ENCODE assay signal across 24 cellular contexts in genomic region chr4:121653214-121653613, GRCh38.
"Had no signal": no experiment of that assay in that cellular context is flagged by ENCODE, and none has a peak within 500 bp of the region (broad histone marks: within the 10 kb centered on the region; RNA-seq: fewer than 3 reads in every experiment).

No MANE protein-coding gene starts in this region.

- H3K4me3 ChIP-seq: coronary artery, dorsolateral prefrontal cortex, esophagus muscularis mucosa, gastroesophageal sphincter, heart right ventricle, left lung, lower lobe of right lung, mucosa of descending colon had no signal

- ATAC-seq: foreskin keratinocyte, gastroesophageal sphincter, heart right ventricle, left cardiac atrium, left lung, left ventricle myocardium superior, lower lobe of right lung, mucosa of descending colon had no signal

- H3K27ac ChIP-seq: coronary artery, dorsolateral prefrontal cortex, esophagus muscularis mucosa, foreskin keratinocyte, gastroesophageal sphincter, heart right ventricle, left lung, lower lobe of right lung had no signal

- DNase-seq: dermis blood vessel endothelial cell; dorsolateral prefrontal cortex; effector CD4-positive, alpha-beta T cell; effector memory CD4-positive, alpha-beta T cell; foreskin keratinocyte; glutamatergic neuron; head of caudate nucleus; heart right ventricle; hippocampal formation; left cardiac atrium; left lung; left ventricle myocardium superior; lower lobe of right lung; mesenchymal stem cell; mucosa of descending colon had no signal

- H3K36me3 Mint-ChIP-seq: mesothelial cell of epicardium had no signal

- H3K27me3 ChIP-seq: esophagus muscularis mucosa, gastroesophageal sphincter, heart right ventricle, left lung had no signal

- H3K4me1 ChIP-seq: foreskin keratinocyte, left lung, lower lobe of right lung had no signal

- H3K36me3 ChIP-seq: esophagus muscularis mucosa, gastroesophageal sphincter, heart right ventricle, left lung, lower lobe of right lung had no signal

- H3K9me3 ChIP-seq: esophagus muscularis mucosa, gastroesophageal sphincter, heart right ventricle, left lung, lower lobe of right lung, mucosa of descending colon had no signal

- FAIRE-seq: colon, endothelial cell of umbilical vein, frontal cortex, islet of Langerhans, keratinocyte had no signal

- H3K9me3 Mint-ChIP-seq: mesothelial cell of epicardium had no signal

- H3K4me1 Mint-ChIP-seq: mesothelial cell of epicardium had no signal

- H3K27ac Mint-ChIP-seq: mesothelial cell of epicardium had no signal

- H3K4me3 Mint-ChIP-seq: mesothelial cell of epicardium had no signal
